ENCODE assay signal across 27 cellular contexts in the genomic region with DNA sequence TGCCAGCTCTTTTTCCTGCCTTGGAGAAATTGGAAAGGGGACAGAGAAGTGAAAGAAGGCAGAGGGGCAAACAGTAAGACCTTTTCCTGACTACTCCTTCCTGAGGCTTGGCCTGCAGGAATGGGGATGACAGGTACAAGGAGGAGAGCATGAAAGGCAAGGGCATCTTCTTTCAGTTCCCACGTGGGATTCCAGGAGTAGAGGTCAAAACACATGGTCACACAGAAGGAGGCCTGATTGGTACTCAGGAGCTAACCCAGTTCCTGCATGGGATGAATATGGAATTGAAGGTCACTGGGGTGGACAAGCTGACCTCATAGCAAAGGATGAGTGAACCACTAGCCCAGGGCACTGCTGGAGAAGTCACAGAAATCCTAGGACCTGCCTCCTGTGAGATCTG.
"Had no signal": no experiment of that assay in that cellular context is flagged by ENCODE, and none has a peak within 500 bp of the region (broad histone marks: within the 10 kb centered on the region; RNA-seq: fewer than 3 reads in every experiment).

No MANE protein-coding gene starts in this region.

- ATAC-seq: heart left ventricle; naive thymus-derived CD8-positive, alpha-beta T cell; pancreas; sciatic nerve; stimulated activated naive B cell treated with anti-CD40 and anti-IgM and Interleukin-4, amounts not matched to agents 10 μg/mL and 1 μg/mL and 100 μg/mL, for 72 hours; stimulated activated naive CD8-positive, alpha-beta T cell treated with anti-CD3 and anti-CD28 coated beads, Interleukin-15, Interleukin-2, amounts not matched to agents 100 U/mL and 50 U/mL, for 24 hours; upper lobe of right lung had no signal

- H3K27ac Mint-ChIP-seq: stimulated activated naive B cell treated with anti-CD40 and anti-IgM and Interleukin-4, amounts not matched to agents 10 μg/mL and 1 μg/mL and 100 μg/mL, for 72 hours had no signal

- H3K4me3 ChIP-seq: heart left ventricle, left ventricle myocardium inferior, lung, pancreas, right atrium auricular region, spleen, stomach, suprapubic skin, thoracic aorta, tibial artery, upper lobe of right lung had no signal

- FAIRE-seq: pancreas, small intestine, urothelium cell line had no signal

- H3K36me3 ChIP-seq: heart left ventricle, left ventricle myocardium inferior, pancreas, right atrium auricular region, spleen, stomach, suprapubic skin, thoracic aorta, tibial artery, upper lobe of right lung had no signal

- H3K27ac ChIP-seq: heart left ventricle, left ventricle myocardium inferior, pancreas, right atrium auricular region, spleen, stomach, suprapubic skin, thoracic aorta, tibial artery, upper lobe of right lung had no signal

- DNase-seq: glutamatergic neuron; heart left ventricle; hypothalamus; islet precursor cell; left ventricle myocardium inferior; midbrain; naive thymus-derived CD8-positive, alpha-beta T cell; nucleus accumbens; pancreas; small intestine; spleen; stimulated activated CD4-positive, alpha-beta T cell treated with anti-CD3 and anti-CD28 coated beads, Interleukin-4, amount 100 ng/mL, for 4 hours; stimulated activated CD8-positive, alpha-beta memory T cell treated with anti-CD3 and anti-CD28 coated beads, Interleukin-4, amount 100 ng/mL, for 48 hours; stimulated activated naive B cell treated with anti-CD40 and anti-IgM and Interleukin-4, amounts not matched to agents 10 μg/mL and 1 μg/mL and 100 μg/mL, for 72 hours; stimulated activated naive CD8-positive, alpha-beta T cell treated with anti-CD3 and anti-CD28 coated beads, Interleukin-15, Interleukin-2, amounts not matched to agents 100 U/mL and 50 U/mL, for 24 hours; stomach; tibial artery; trophoblast cell; upper lobe of right lung had no signal

- H3K4me1 ChIP-seq: pancreas, spleen, suprapubic skin, upper lobe of right lung had no signal

- H3K4me3 Mint-ChIP-seq: naive thymus-derived CD8-positive, alpha-beta T cell; nephron; neural crest cell; stimulated activated naive B cell treated with anti-CD40 and anti-IgM and Interleukin-4, amounts not matched to agents 10 μg/mL and 1 μg/mL and 100 μg/mL, for 72 hours had no signal

- H3K9me3 Mint-ChIP-seq: naive thymus-derived CD8-positive, alpha-beta T cell; neural crest cell; stimulated activated naive B cell treated with anti-CD40 and anti-IgM and Interleukin-4, amounts not matched to agents 10 μg/mL and 1 μg/mL and 100 μg/mL, for 72 hours had no signal

- H3K4me1 Mint-ChIP-seq: naive thymus-derived CD8-positive, alpha-beta T cell; stimulated activated naive B cell treated with anti-CD40 and anti-IgM and Interleukin-4, amounts not matched to agents 10 μg/mL and 1 μg/mL and 100 μg/mL, for 72 hours had no signal

- H3K27me3 ChIP-seq: heart left ventricle, pancreas, right atrium auricular region, spleen, stomach, suprapubic skin, tibial artery, upper lobe of right lung had no signal

- H3K36me3 Mint-ChIP-seq: naive thymus-derived CD8-positive, alpha-beta T cell; stimulated activated naive B cell treated with anti-CD40 and anti-IgM and Interleukin-4, amounts not matched to agents 10 μg/mL and 1 μg/mL and 100 μg/mL, for 72 hours had no signal

- H3K9me3 ChIP-seq: heart left ventricle, left ventricle myocardium inferior, pancreas, right atrium auricular region, spleen, stomach, suprapubic skin, thoracic aorta, tibial artery, upper lobe of right lung had no signal
